8 cellular contexts compared by ENCODE assay signal in the genomic region with DNA sequence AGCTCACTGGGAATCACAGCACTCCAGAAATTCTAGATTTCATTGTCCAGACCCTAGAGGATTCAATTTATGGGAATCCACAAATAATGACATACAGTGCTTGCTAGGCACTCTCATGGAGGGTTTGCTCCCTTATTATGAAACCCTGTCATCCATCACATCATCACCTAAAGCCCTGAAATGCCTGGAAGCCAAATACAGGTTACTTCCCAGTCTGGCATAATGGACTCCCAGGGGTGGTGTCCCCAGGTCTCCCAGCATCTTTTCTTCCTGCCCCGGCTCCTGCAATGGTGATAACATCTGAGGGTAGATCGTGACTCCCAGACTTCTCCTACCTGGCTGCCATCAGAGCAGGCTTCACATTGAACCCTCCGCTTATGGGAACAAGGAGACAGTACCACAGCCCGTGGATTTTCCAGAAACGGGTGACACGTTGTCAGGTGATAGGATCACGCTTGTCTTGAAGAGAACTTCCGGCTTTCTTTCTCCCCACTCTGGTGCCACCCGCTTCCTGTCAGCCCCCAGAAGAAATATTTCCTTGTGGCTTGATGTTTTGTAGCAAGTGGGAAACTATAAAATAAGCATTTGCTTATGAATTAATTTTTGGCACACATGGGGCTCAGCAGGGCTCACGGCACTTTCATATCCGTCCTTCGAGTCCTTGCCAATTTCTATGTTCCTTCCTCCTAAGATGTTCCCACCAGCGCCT.
DNase-seq lines count a peak whose midpoint lies in the region; ATAC-seq and TF ChIP-seq lines count a peak whose summit lies in the region.

No MANE protein-coding gene starts in this region.

- TF ChIP-seq CTCF in Calu3 (IDR thresholded peaks at IDR 0.05; ENCODE audit: unreplicated experiment) (no peak), fibroblast of pulmonary artery (IDR thresholded peaks at IDR 0.05; ENCODE audit: low read length, missing control alignments) (no peak)

- no peaks in the 10 kb centered on the region for H3K27me3 Mint-ChIP-seq in Calu3 (ENCODE audit: unreplicated experiment)
- H3K27me3 Mint-ChIP-seq in activated CD4-positive, alpha-beta memory T cell treated with anti-CD3 and anti-CD28 coated beads for 36 hours, result no peaks in the 10 kb centered on the region

- in situ Hi-C loops in ACHN (cut with HindIII; ENCODE audit: low pct_ligation_motif_present, low pct_unique_long_range_greater_than_20kb, low sequenced_read_pairs), result no loop called here

- intact Hi-C loops in Calu3 (cut with micrococcal nuclease; ENCODE audit: unreplicated experiment) (no loop called here), sciatic nerve (cut with DNase I) (no loop called here)
- intact Hi-C loops in activated CD4-positive, alpha-beta memory T cell treated with anti-CD3 and anti-CD28 coated beads for 36 hours (cut with micrococcal nuclease), result loop anchor here (1.0 to 5.0 kb wide), 6 partner anchors 10 to 238 kb away; a partner anchor contains a TSS

- H3K4me3 ChIP-seq in fibroblast of pulmonary artery (replicated peaks; ENCODE audit: low read depth, low read length), result no peak overlapping the region

- peaks cover 82% of the 10 kb centered on the region for H3K4me1 Mint-ChIP-seq in Calu3 (ENCODE audit: low read depth, unreplicated experiment)
- H3K4me1 Mint-ChIP-seq in activated CD4-positive, alpha-beta memory T cell treated with anti-CD3 and anti-CD28 coated beads for 36 hours (ENCODE audit: low read depth), result peaks cover 55% of the 10 kb centered on the region

- POLR2A ChIA-PET in activated CD4-positive, alpha-beta memory T cell treated with anti-CD3 and anti-CD28 coated beads for 36 hours (lab: Charles Lee), result interaction anchor here (0.9 to 2.3 kb wide), 6 partner anchors 10 to 262 kb away, joined by 3 to 15 read pairs (median 8); a partner anchor contains a TSS

- peaks cover 2% of the 10 kb centered on the region for H3K9me3 Mint-ChIP-seq in Calu3 (ENCODE audit: low read depth, unreplicated experiment)
- peaks cover 8% of the 10 kb centered on the region for H3K9me3 Mint-ChIP-seq in activated CD4-positive, alpha-beta memory T cell treated with anti-CD3 and anti-CD28 coated beads for 36 hours

- H3K27ac Mint-ChIP-seq in Calu3 (ENCODE audit: unreplicated experiment), result peak overlapping the region; percentile 91
- peak overlapping the region; percentile 85 for H3K27ac Mint-ChIP-seq in activated CD4-positive, alpha-beta memory T cell treated with anti-CD3 and anti-CD28 coated beads for 36 hours

- DNase-seq in Calu3, result no peak
- DNase-seq in activated CD4-positive, alpha-beta memory T cell treated with anti-CD3 and anti-CD28 coated beads for 36 hours, result no peak
- DNase-seq in fibroblast of pulmonary artery (ENCODE audit: low read depth), result peak; percentile 61
- DNase-seq in sciatic nerve (ENCODE audit: low spot score), result no peak
- DNase-seq in NCI-H446 (lab: John Stamatoyannopoulos, UW), result no peak
- DNase-seq in NCI-H345 (lab: John Stamatoyannopoulos, UW), result no peak
- DNase-seq in ACHN, result no peak
- DNase-seq in RKO (ENCODE audit: low spot score), result no peak

- no TSS peak for BruUV-seq in Calu3 (replicated peaks; lab: Mats Ljungman, UMichigan)

- CTCF ChIA-PET in Calu3 (lab: Charles Lee), result interaction anchor here (0.8 to 1.6 kb wide), 2 partner anchors 9 to 10 kb away, joined by 3 to 6 read pairs; no protein-coding TSS in a partner anchor
- CTCF ChIA-PET in activated CD4-positive, alpha-beta memory T cell treated with anti-CD3 and anti-CD28 coated beads for 36 hours (lab: Charles Lee), result interaction anchor here (0.7 to 1.3 kb wide), 2 partner anchors 24 to 236 kb away, joined by 3 to 6 read pairs; no protein-coding TSS in a partner anchor

- peaks cover 27% of the 10 kb centered on the region for H3K36me3 Mint-ChIP-seq in Calu3 (ENCODE audit: insufficient read depth, unreplicated experiment)
- H3K36me3 Mint-ChIP-seq in activated CD4-positive, alpha-beta memory T cell treated with anti-CD3 and anti-CD28 coated beads for 36 hours, result peaks cover 30% of the 10 kb centered on the region

- ATAC-seq in sciatic nerve, result peak; percentile 38

- no peak overlapping the region for H3K4me3 Mint-ChIP-seq in Calu3 (ENCODE audit: low read depth, unreplicated experiment)
- H3K4me3 Mint-ChIP-seq in activated CD4-positive, alpha-beta memory T cell treated with anti-CD3 and anti-CD28 coated beads for 36 hours, result no peak overlapping the region
